12 cellular contexts compared by ENCODE assay signal in genomic region chr18:3790702-3791101, GRCh38.
A peak's percentile ranks its signal among the peaks of the same experiment; 100 is the strongest.
DNase-seq lines count a peak whose midpoint lies in the region; ATAC-seq, FAIRE-seq and TF ChIP-seq lines count a peak whose summit lies in the region.
"Had no signal": no experiment of that assay in that cellular context is flagged by ENCODE, and none has a peak within 500 bp of the region (broad histone marks: within the 10 kb centered on the region; RNA-seq: fewer than 3 reads in every experiment).

No MANE protein-coding gene starts in this region.

- in situ Hi-C loops in astrocyte of the cerebellum (cut with HindIII; ENCODE audit: low sequenced_read_pairs) = no loop called here

- no peak for TF ChIP-seq CTCF in astrocyte of the cerebellum (IDR thresholded peaks at IDR 0.05; ENCODE audit: low read depth, low read length, missing control alignments)

- no peak for FAIRE-seq in HTR-8/SVneo (lab: Jason Lieb, UNC)
- FAIRE-seq in GM12891 (lab: Jason Lieb, UNC) = no peak

- no peak overlapping the region for H3K4me3 ChIP-seq in astrocyte of the cerebellum (ENCODE audit: low read depth, low read length)
- H3K4me3 ChIP-seq: heart right ventricle had no signal

- no peak for TF ChIP-seq POLR2A in GM12891 (IDR thresholded peaks at IDR 0.05; ENCODE audit: low read depth, low read length)

- DNase-seq in HTR-8/SVneo (ENCODE audit: insufficient read length, low spot score) (peak; percentile 69), NCI-H2171 (lab: John Stamatoyannopoulos, UW) (peak; percentile 82), astrocyte of the cerebellum (ENCODE audit: low read depth) (peak; percentile 86), renal cortical epithelial cell (ENCODE audit: low read depth) (peak; percentile 78), AML-193 (lab: John Stamatoyannopoulos, UW) (no peak), GM12891 (ENCODE audit: insufficient read length, low spot score) (no peak)
- DNase-seq: activated naive CD4-positive, alpha-beta T cell treated with anti-CD3 and anti-CD28 coated beads, Interleukin-2, amount 50 U/mL, for 16 hours; CD4-positive, CD25-positive, alpha-beta regulatory T cell; heart right ventricle; NCI-H526 treated with DMSO at 0.1 percent for 48 hours had no signal

- ATAC-seq in HG02623 (IDR thresholded peaks at IDR 0.05; ENCODE audit: unreplicated experiment) = no peak
- ATAC-seq: HCT116, heart right ventricle had no signal

TF ChIP-seq in GM12891, 5 proteins besides CTCF, POLR2A, EP300 and RAD21:
- TF ChIP-seq PAX5 (IDR thresholded peaks at IDR 0.05; ENCODE audit: insufficient read depth, low read length, severe bottlenecking) (no peak), POLR2AphosphoS5 (IDR thresholded peaks at IDR 0.05; ENCODE audit: low read depth, low read length) (no peak), TAF1 (IDR thresholded peaks at IDR 0.05; ENCODE audit: low read depth, low read length) (no peak), POU2F2 (IDR thresholded peaks at IDR 0.05; ENCODE audit: low read depth, low read length) (no peak), SPI1 (IDR thresholded peaks at IDR 0.05; ENCODE audit: low read depth, low read length) (no peak)
TF ChIP-seq in GM12891: peak in this region for 0.

Comparison
In these comparisons a context has a peak if more than half of its experiments do, and no peak if none do; other contexts are left out.
1. DNase-seq: peak in HTR-8/SVneo (single experiment), NCI-H2171 (single experiment), astrocyte of the cerebellum (single experiment) and renal cortical epithelial cell (single experiment); none in AML-193 (0 of 2) and GM12891 (single experiment).